21 cellular contexts compared by ENCODE assay signal in genomic region chr11:45799562-45799961, GRCh38.
"Had no signal": no experiment of that assay in that cellular context is flagged by ENCODE, and none has a peak within 500 bp of the region (broad histone marks: within the 10 kb centered on the region; RNA-seq: fewer than 3 reads in every experiment).

No MANE protein-coding gene starts in this region.

- H3K4me3 ChIP-seq: breast epithelium, tibial nerve had no signal

- DNase-seq: activated B cell treated with CpG ODN at 0.5 μM for 24 hours; activated CD4-positive, alpha-beta T cell treated with anti-CD3 and anti-CD28 coated beads, Interleukin-2, amount 50 U/mL, for 1 hour; activated CD8-positive, alpha-beta T cell treated with anti-CD3 and anti-CD28 coated beads for 36 hours; activated naive CD4-positive, alpha-beta T cell; activated T-cell treated with anti-CD3 and anti-CD28 coated beads for 4 hours; activated T-cell treated with anti-CD3 and anti-CD28 coated beads, Interleukin-2, amount 50 U/mL, for 72 hours; central memory CD4-positive, alpha-beta T cell; endodermal cell; foreskin fibroblast; immature natural killer cell; kidney; mammary epithelial cell; naive thymus-derived CD4-positive, alpha-beta T cell; right cardiac atrium; stimulated activated CD4-positive, alpha-beta T cell treated with anti-CD3 and anti-CD28 coated beads, Interleukin-2, amount 100 ng/mL, for 48 hours; stimulated activated naive CD4-positive, alpha-beta T cell treated with Interleukin-2 at 50 U/mL for 16 hours; T-cell had no signal

- ATAC-seq: activated CD8-positive, alpha-beta T cell treated with anti-CD3 and anti-CD28 coated beads for 36 hours; activated naive CD4-positive, alpha-beta T cell treated with anti-CD3 and anti-CD28 coated beads, Interleukin-2, amount 50 U/mL, for 72 hours; activated T-cell treated with anti-CD3 and anti-CD28 coated beads, Interleukin-2, amount 50 U/mL, for 72 hours; naive thymus-derived CD4-positive, alpha-beta T cell; right cardiac atrium; T-cell had no signal

- FAIRE-seq: kidney, urothelium cell line had no signal

- H3K27ac ChIP-seq: tibial nerve had no signal

- H3K9me3 ChIP-seq: breast epithelium, tibial nerve had no signal

- H3K36me3 ChIP-seq: breast epithelium, tibial nerve had no signal

- H3K27me3 ChIP-seq: breast epithelium, tibial nerve had no signal
